Comparison of ENCODE assay signal across 15 cellular contexts in genomic region chr17:42411321-42411820, GRCh38. TPM values are rescaled to one million over a fixed set of nuclear protein-coding genes. Genes with fewer than 3 reads are reported as not detected.
DNase-seq lines count a peak whose midpoint lies in the region; ATAC-seq and TF ChIP-seq lines count a peak whose summit lies in the region.
"Had no signal": no experiment of that assay in that cellular context is flagged by ENCODE, and none has a peak within 500 bp of the region (broad histone marks: within the 10 kb centered on the region; RNA-seq: fewer than 3 reads in every experiment).

No MANE protein-coding gene starts in this region.

- DNase-seq in IMR-90: no peak
- DNase-seq in coronary artery (ENCODE audit: low spot score): no peak
- DNase-seq in lung (ENCODE audit: low spot score): no peak
- DNase-seq in suprapubic skin (ENCODE audit: low spot score in 2 of 2): no peak
- DNase-seq in activated CD8-positive, alpha-beta memory T cell treated with anti-CD3 and anti-CD28 coated beads, Interleukin-2, amount 10 ng/mL, durations not matched to agents 7 days and 5 days: no peak
- DNase-seq in activated gamma-delta T cell (lab: John Stamatoyannopoulos, UW): no peak
- DNase-seq: activated naive CD4-positive, alpha-beta T cell treated with anti-CD3 and anti-CD28 coated beads, Interleukin-2, amount 50 U/mL, for 16 hours; DMS153; effector memory CD4-positive, alpha-beta T cell; NCI-H2081 had no signal

- peak overlapping the region; percentile 5 for H2BK5ac ChIP-seq in IMR-90 (ENCODE audit: low read depth, low read length, poor library complexity, severe bottlenecking)

- H4K20me1 ChIP-seq in IMR-90 (ENCODE audit: insufficient read depth, low read length): peaks cover 100% of the 10 kb centered on the region

- no peak overlapping the region for H3K4ac ChIP-seq in IMR-90 (ENCODE audit: low read depth, low read length)

- H3K27me3 Mint-ChIP-seq in activated CD8-positive, alpha-beta memory T cell treated with anti-CD3 and anti-CD28 coated beads, Interleukin-2, amount 10 ng/mL, durations not matched to agents 7 days and 5 days: no peaks in the 10 kb centered on the region

- H4K8ac ChIP-seq in IMR-90 (ENCODE audit: low read depth in 2 of 2, low read length in 2 of 2): no peak overlapping the region

- H4K91ac ChIP-seq in IMR-90 (ENCODE audit: insufficient read depth, low read depth, low read length): no peak overlapping the region

- peaks cover 42% of the 10 kb centered on the region for H3K9me1 ChIP-seq in IMR-90 (ENCODE audit: insufficient read depth, low read length)

- H3K27ac ChIP-seq in IMR-90 (ENCODE audit: insufficient read depth, low read length) (peak overlapping the region; percentile 64; the same call in 1 of the 2 replicates), coronary artery (peak overlapping the region; percentile 81 to 93), lung (ENCODE audit: low read depth in 1 of 2, low read length in 1 of 2) (peak overlapping the region; percentile 24 to 73), suprapubic skin (peak overlapping the region; percentile 87)
- H3K27ac ChIP-seq: cardiac muscle cell had no signal

- peak overlapping the region; percentile 28; the same call in 1 of the 2 replicates for H3K9ac ChIP-seq in IMR-90 (ENCODE audit: low read depth, low read length)

- no peak for TF ChIP-seq POLR2A in IMR-90 (IDR thresholded peaks at IDR 0.05; ENCODE audit: low read depth, low read length)
- TF ChIP-seq POLR2A in suprapubic skin (IDR thresholded peaks at IDR 0.05): no peak

- H3K27ac Mint-ChIP-seq in activated CD8-positive, alpha-beta memory T cell treated with anti-CD3 and anti-CD28 coated beads, Interleukin-2, amount 10 ng/mL, durations not matched to agents 7 days and 5 days: no peak overlapping the region
- H3K27ac Mint-ChIP-seq: type B pancreatic cell had no signal

- H3K79me1 ChIP-seq in IMR-90 (ENCODE audit: low read depth in 1 of 2, low read length in 2 of 2): peaks cover 0 to 54% of the 10 kb centered on the region in 2 experiments; a peak in 2 of 4 replicates

- intact Hi-C loops in IMR-90 (cut with micrococcal nuclease): no loop called here

- H3K14ac ChIP-seq in IMR-90 (replicated peaks; ENCODE audit: low read depth, low read length): no peak overlapping the region

- BruUV-seq in IMR-90 (replicated peaks; lab: Mats Ljungman, UMichigan): no TSS peak

- POLR2A ChIA-PET in IMR-90 (lab: Charles Lee; ENCODE audit: unreplicated experiment): no interaction called here

- no peaks in the 10 kb centered on the region for H3K36me3 Mint-ChIP-seq in activated CD8-positive, alpha-beta memory T cell treated with anti-CD3 and anti-CD28 coated beads, Interleukin-2, amount 10 ng/mL, durations not matched to agents 7 days and 5 days

- H3K4me1 Mint-ChIP-seq in activated CD8-positive, alpha-beta memory T cell treated with anti-CD3 and anti-CD28 coated beads, Interleukin-2, amount 10 ng/mL, durations not matched to agents 7 days and 5 days: peaks cover 13% of the 10 kb centered on the region

- no peak overlapping the region for H3K18ac ChIP-seq in IMR-90 (ENCODE audit: low read depth, low read length)

- H3K4me1 ChIP-seq in IMR-90 (ENCODE audit: control insufficient read depth, insufficient read depth, low read length) (peaks cover 46% of the 10 kb centered on the region), lung (ENCODE audit: control insufficient read depth in 2 of 2, insufficient read depth in 2 of 2, low read length in 2 of 2) (peaks cover 21 to 30% of the 10 kb centered on the region in 2 donors), suprapubic skin (peaks cover 97% of the 10 kb centered on the region)

- H2BK15ac ChIP-seq in IMR-90 (ENCODE audit: low read depth, low read length): no peak overlapping the region

- no peak overlapping the region for H2BK20ac ChIP-seq in IMR-90 (ENCODE audit: low read depth, low read length)

- in situ Hi-C loops in IMR-90 (cut with MboI; ENCODE audit: low sequenced_read_pairs): no loop called here

- ATAC-seq in IMR-90 (ENCODE audit: low read depth) (no peak), lung (ENCODE audit: insufficient read depth, low FRiP score) (no peak), HG03521 (IDR thresholded peaks at IDR 0.05; ENCODE audit: unreplicated experiment) (no peak), GM18498 (IDR thresholded peaks at IDR 0.05; ENCODE audit: unreplicated experiment) (no peak)
- ATAC-seq in activated CD8-positive, alpha-beta memory T cell treated with anti-CD3 and anti-CD28 coated beads, Interleukin-2, amount 10 ng/mL, durations not matched to agents 7 days and 5 days: no peak
- ATAC-seq: mucosa of descending colon had no signal

- no peak overlapping the region for H3K56ac ChIP-seq in IMR-90 (ENCODE audit: extremely low read depth, insufficient read depth, low read length)

- H3K27me3 ChIP-seq in IMR-90 (ENCODE audit: control insufficient read depth, insufficient read depth, low read length) (no peaks in the 10 kb centered on the region), lung (ENCODE audit: control insufficient read depth, insufficient read depth) (no peaks in the 10 kb centered on the region), suprapubic skin (no peaks in the 10 kb centered on the region)
- H3K27me3 ChIP-seq: cardiac muscle cell had no signal

- TF ChIP-seq EP300 in suprapubic skin (IDR thresholded peaks at IDR 0.05): no peak

- WGBS in IMR-90 (ENCODE audit: extremely low coverage in 2 of 2, insufficient read length in 1 of 2), 2 experiments: no CpG with 5 or more reads among the region's 5 CpGs
- 47 to 54% methylated on average over 5 of the region's 5 CpGs for WGBS in lung, 2 donors
- WGBS in suprapubic skin: 17% methylated on average over 5 of the region's 5 CpGs

- no peak for TF ChIP-seq RAD21 in IMR-90 (IDR thresholded peaks at IDR 0.05; ENCODE audit: low read length)

- H2AFZ ChIP-seq in IMR-90 (replicated peaks; ENCODE audit: low read length, poor library complexity): no peak overlapping the region

- H3K4me3 ChIP-seq in IMR-90 (ENCODE audit: insufficient read depth, low read depth, low read length): no peak overlapping the region
- H3K4me3 ChIP-seq in coronary artery: peak overlapping the region; percentile 59
- H3K4me3 ChIP-seq in lung: no peak overlapping the region
- peak overlapping the region; percentile 8 for H3K4me3 ChIP-seq in suprapubic skin
- H3K4me3 ChIP-seq: cardiac muscle cell, mucosa of descending colon had no signal

- H3K9me3 Mint-ChIP-seq in activated CD8-positive, alpha-beta memory T cell treated with anti-CD3 and anti-CD28 coated beads, Interleukin-2, amount 10 ng/mL, durations not matched to agents 7 days and 5 days (ENCODE audit: low read depth): no peaks in the 10 kb centered on the region
- H3K9me3 Mint-ChIP-seq: type B pancreatic cell had no signal

- H4K5ac ChIP-seq in IMR-90 (ENCODE audit: low read depth, low read length): no peak overlapping the region; the same call in 1 of the 2 replicates

- no peaks in the 10 kb centered on the region for H3K9me3 ChIP-seq in IMR-90 (ENCODE audit: control insufficient read depth, insufficient read depth, low read length)
- no peaks in the 10 kb centered on the region for H3K9me3 ChIP-seq in lung (ENCODE audit: control insufficient read depth in 2 of 2, insufficient read depth in 1 of 2, low read length in 1 of 2)
- H3K9me3 ChIP-seq in suprapubic skin: no peaks in the 10 kb centered on the region
- H3K9me3 ChIP-seq: mucosa of descending colon had no signal

- no peak overlapping the region for H2BK120ac ChIP-seq in IMR-90 (ENCODE audit: low read depth, low read length)

- TF ChIP-seq CTCF in IMR-90 (conservative IDR thresholded peaks at IDR 0.05; ENCODE audit: low read depth, low read length) (no peak), coronary artery (IDR thresholded peaks at IDR 0.05) (no peak), lung (IDR thresholded peaks at IDR 0.05; ENCODE audit: control extremely low read depth, extremely low read depth) (no peak), suprapubic skin (IDR thresholded peaks at IDR 0.05) (no peak)

- no peak overlapping the region; the same call in 1 of the 2 replicates for H3K4me2 ChIP-seq in IMR-90 (ENCODE audit: low read depth, low read length)

- dilution Hi-C loops in IMR-90 (cut with HindIII; ENCODE audit: low sequenced_read_pairs, unreplicated experiment): no loop called here

- no peak overlapping the region for H2AK9ac ChIP-seq in IMR-90 (replicated peaks; ENCODE audit: low read depth, low read length, poor library complexity)

- H3K4me3 Mint-ChIP-seq in activated CD8-positive, alpha-beta memory T cell treated with anti-CD3 and anti-CD28 coated beads, Interleukin-2, amount 10 ng/mL, durations not matched to agents 7 days and 5 days: no peak overlapping the region
- H3K4me3 Mint-ChIP-seq: type B pancreatic cell had no signal

- H2AK5ac ChIP-seq in IMR-90 (ENCODE audit: low read depth, low read length): no peak overlapping the region; the same call in 1 of the 2 replicates

- H3K36me3 ChIP-seq in IMR-90 (ENCODE audit: control insufficient read depth, insufficient read depth, low read length) (peaks cover 16% of the 10 kb centered on the region), lung (ENCODE audit: control insufficient read depth in 2 of 2, insufficient read depth in 2 of 2, low read length in 2 of 2) (no peaks in the 10 kb centered on the region), suprapubic skin (no peaks in the 10 kb centered on the region)
- H3K36me3 ChIP-seq: cardiac muscle cell had no signal

- CTCF ChIA-PET in IMR-90 (lab: Yijun Ruan, JAX): interaction anchor here (1.2 kb wide), 1 partner anchor 106 kb away, joined by 4 read pairs; no protein-coding TSS in a partner anchor
- CTCF ChIA-PET in activated CD8-positive, alpha-beta memory T cell treated with anti-CD3 and anti-CD28 coated beads, Interleukin-2, amount 10 ng/mL, durations not matched to agents 7 days and 5 days (lab: Charles Lee): interaction anchor here (2.5 to 30.0 kb wide), 2 partner anchors 9 to 89 kb away, joined by 10 to 967 read pairs; no protein-coding TSS in a partner anchor

- H3K23ac ChIP-seq in IMR-90 (ENCODE audit: low read depth, low read length): no peak overlapping the region

RNA-seq across cellular contexts. Expression of gene CAVIN1, which starts 11.7 kb away (rescaled TPM):
- total RNA-seq in IMR-90 (2012; rRNA removed) (556 and 644 TPM in 2 replicates), lung (100 to 1,000 TPM; 185 to 277 TPM), suprapubic skin (100 to 1,000 TPM; 153 to 224 (median 182) TPM)
- polyA plus RNA-seq in IMR-90 (2012; rRNA removed) (491 and 533 TPM in 2 replicates), lung (100 to 1,000 TPM; 110 to 134 TPM)
- 401 and 422 TPM in 2 replicates for polyA plus RNA-seq in IMR-90 (2012; cell fraction: cytosol; rRNA removed)
- 174 and 195 TPM in 2 replicates for polyA plus RNA-seq in IMR-90 (2012; cell fraction: nucleus; rRNA removed; ENCODE audit: low replicate concordance)
- 1 to 10 TPM in 1 of 2 experiments, under 1 TPM in 1; 0.66 to 1.3 TPM for total RNA-seq in activated CD8-positive, alpha-beta memory T cell treated with anti-CD3 and anti-CD28 coated beads, Interleukin-2, amount 10 ng/mL, durations not matched to agents 7 days and 5 days

RNA-seq across cellular contexts. Expression of gene STAT3, which starts 23.1 kb away (rescaled TPM):
- total RNA-seq in IMR-90 (2012; rRNA removed) (61.9 and 66.3 TPM in 2 replicates), lung (100 to 1,000 TPM; 267 to 297 TPM), suprapubic skin (100 to 1,000 TPM; 144 to 174 (median 152) TPM)
- polyA plus RNA-seq in IMR-90 (2012; rRNA removed) (47.2 and 48.0 TPM in 2 replicates), lung (100 to 1,000 TPM in 1 of 2 donors, 10 to 100 TPM in 1; 69.9 to 211 TPM)
- polyA plus RNA-seq in IMR-90 (2012; cell fraction: cytosol; rRNA removed): 28.3 and 33.2 TPM in 2 replicates
- polyA plus RNA-seq in IMR-90 (2012; cell fraction: nucleus; rRNA removed; ENCODE audit: low replicate concordance): 56.6 and 109 TPM in 2 replicates
- total RNA-seq in activated CD8-positive, alpha-beta memory T cell treated with anti-CD3 and anti-CD28 coated beads, Interleukin-2, amount 10 ng/mL, durations not matched to agents 7 days and 5 days: 10 to 100 TPM; 90.5 to 97.6 TPM

RNA-seq across cellular contexts. Expression of gene ATP6V0A1, which starts 47.3 kb away (rescaled TPM):
- total RNA-seq in IMR-90 (2012; rRNA removed) (18.8 and 23.6 TPM in 2 replicates), lung (100 to 1,000 TPM in 1 of 2 donors, 10 to 100 TPM in 1; 85.1 to 203 TPM), suprapubic skin (100 to 1,000 TPM; 102 to 194 (median 142) TPM)
- polyA plus RNA-seq in IMR-90 (2012; rRNA removed) (34.0 and 36.2 TPM in 2 replicates), lung (10 to 100 TPM; 44.4 to 63.9 TPM)
- 24.2 and 40.8 TPM in 2 replicates for polyA plus RNA-seq in IMR-90 (2012; cell fraction: cytosol; rRNA removed)
- polyA plus RNA-seq in IMR-90 (2012; cell fraction: nucleus; rRNA removed; ENCODE audit: low replicate concordance): 174 and 188 TPM in 2 replicates
- total RNA-seq in activated CD8-positive, alpha-beta memory T cell treated with anti-CD3 and anti-CD28 coated beads, Interleukin-2, amount 10 ng/mL, durations not matched to agents 7 days and 5 days: 1 to 10 TPM; 4.6 to 6.0 TPM

Comparison
In these comparisons a context has a peak if more than half of its experiments do, and no peak if none do; other contexts are left out.
1. H3K4me3 ChIP-seq: peak in coronary artery (single experiment) and suprapubic skin (single experiment); none in IMR-90 (single experiment) and lung (single experiment).
2. RNA of gene CAVIN1, which starts 11.7 kb away (total RNA-seq): 556 to 644 TPM in IMR-90, 185 to 277 TPM in lung and 153 to 224 TPM in suprapubic skin; 0.66 to 1.3 TPM in activated CD8-positive, alpha-beta memory T cell treated with anti-CD3 and anti-CD28 coated beads, Interleukin-2, amount 10 ng/mL, durations not matched to agents 7 days and 5 days; every median in the first group is over 10 times any median in the second.
3. Peak in every context shown above with its lines, with median percentiles within 50 percentile points of each other: H3K27ac ChIP-seq.